ENCODE assay signal across 21 cellular contexts in genomic region chr6:143130928-143131327, GRCh38.
DNase-seq lines count a peak whose midpoint lies in the region; ATAC-seq, FAIRE-seq and TF ChIP-seq lines count a peak whose summit lies in the region.
"Had no signal": no experiment of that assay in that cellular context is flagged by ENCODE, and none has a peak within 500 bp of the region (broad histone marks: within the 10 kb centered on the region; RNA-seq: fewer than 3 reads in every experiment).

No MANE protein-coding gene starts in this region.

- no peak overlapping the region for H3K4me2 ChIP-seq in K562 (ENCODE audit: insufficient read depth, low read length)
- H3K4me2 ChIP-seq: A549; BLaER1 treated with 17β-estradiol and CSF1 and Interleukin-3, amounts not matched to agents 10 nM and 100 nM had no signal

- H3K27me3 Mint-ChIP-seq in activated naive CD8-positive, alpha-beta T cell = no peaks in the 10 kb centered on the region
- H3K27me3 Mint-ChIP-seq in activated naive CD8-positive, alpha-beta T cell treated with anti-CD3 and anti-CD28 coated beads, Interleukin-2, amount 50 U/mL, for 24 hours = no peaks in the 10 kb centered on the region
- H3K27me3 Mint-ChIP-seq: B cell; CD4-positive, alpha-beta T cell had no signal

- H3K9me1 ChIP-seq in K562 (ENCODE audit: control insufficient read depth, insufficient read depth, low read length) = no peaks in the 10 kb centered on the region

- no peaks in the 10 kb centered on the region for H4K20me1 ChIP-seq in K562 (replicated peaks; ENCODE audit: control insufficient read depth, insufficient read depth, low read length)
- H4K20me1 ChIP-seq: BLaER1 treated with 17β-estradiol and CSF1 and Interleukin-3, amounts not matched to agents 10 nM and 100 nM had no signal

- H3K36me3 ChIP-seq in HEK293 (ENCODE audit: control insufficient read depth in 2 of 2, insufficient read depth in 1 of 2, low read length in 2 of 2) = peaks cover 0 to 7% of the 10 kb centered on the region in 2 experiments; a peak in 1 of 3 replicates
- peaks cover 4% of the 10 kb centered on the region; the same call in 2 of the 3 replicates for H3K36me3 ChIP-seq in K562 (ENCODE audit: control insufficient read depth, insufficient read depth, low read length)

- TF ChIP-seq RAD21 in K562 (CRISPR knock-in tag; conservative IDR thresholded peaks at IDR 0.05 in 1 of 2, IDR thresholded peaks at IDR 0.05 in 1 of 2) = no peak

- H3K79me2 ChIP-seq in K562 (ENCODE audit: control insufficient read depth, insufficient read depth, low read length) = no peaks in the 10 kb centered on the region

- no peak overlapping the region for H3K27ac ChIP-seq in HEK293 (ENCODE audit: extremely low read depth, low read depth, low read length)
- H3K27ac ChIP-seq in K562 (ENCODE audit: extremely low read depth, low read depth, low read length) = no peak overlapping the region
- H3K27ac ChIP-seq: 22Rv1; A549; BLaER1 treated with 17β-estradiol and CSF1 and Interleukin-3, amounts not matched to agents 10 nM and 100 nM; C4-2B had no signal

- no peak overlapping the region for H3K4me3 ChIP-seq in HEK293 (ENCODE audit: low read depth, low read length)
- H3K4me3 ChIP-seq in K562 = no peak overlapping the region
- H3K4me3 ChIP-seq: A549; BLaER1 treated with 17β-estradiol and CSF1 and Interleukin-3, amounts not matched to agents 10 nM and 100 nM had no signal

- no peaks in the 10 kb centered on the region for H3K9me3 ChIP-seq in HEK293 (ENCODE audit: control insufficient read depth, insufficient read depth, low read depth, low read length)
- H3K9me3 ChIP-seq in K562 (replicated peaks; ENCODE audit: control insufficient read depth, insufficient read depth, low read depth, low read length) = peaks cover 5% of the 10 kb centered on the region; the same call in 1 of the 2 replicates

- 5% methylated on average over 1 of the region's 1 CpG for WGBS in K562 (ENCODE audit: insufficient coverage, low coverage, missing lambda C conversion rate)

- no peak overlapping the region for H3K4me3 Mint-ChIP-seq in activated naive CD8-positive, alpha-beta T cell
- no peak overlapping the region for H3K4me3 Mint-ChIP-seq in activated naive CD8-positive, alpha-beta T cell treated with anti-CD3 and anti-CD28 coated beads, Interleukin-2, amount 50 U/mL, for 24 hours
- H3K4me3 Mint-ChIP-seq: B cell; CD4-positive, alpha-beta T cell; CD8-positive, alpha-beta T cell had no signal

- H2AFZ ChIP-seq in K562 (ENCODE audit: low read depth, low read length) = no peak overlapping the region

- TF ChIP-seq EP300 in K562 (IDR thresholded peaks at IDR 0.05; ENCODE audit: low read length) = no peak

- no peak for ATAC-seq in activated naive CD8-positive, alpha-beta T cell treated with anti-CD3 and anti-CD28 coated beads, Interleukin-2, amount 50 U/mL, for 24 hours
- no peak for ATAC-seq in K562
- ATAC-seq: A549; CD8-positive, alpha-beta T cell had no signal

- DNase-seq in activated naive CD8-positive, alpha-beta T cell treated with anti-CD3 and anti-CD28 coated beads, Interleukin-2, amount 50 U/mL, for 24 hours = no peak
- DNase-seq in K562 (ENCODE audit: extremely low read depth in 1 of 4, low spot score in 3 of 4) = no peak
- no peak for DNase-seq in nucleus accumbens (lab: John Stamatoyannopoulos, UW)
- DNase-seq: AML-193; Caco-2; Calu3; CD4-positive, alpha-beta T cell; CD8-positive, alpha-beta T cell; DMS79 treated with DMSO at 0.1 percent for 48 hours; GF-D8 had no signal

- in situ Hi-C loops in K562 (cut with MboI) = no loop called here

- H3K9ac ChIP-seq in K562 (ENCODE audit: insufficient read depth in 1 of 2, low read depth in 2 of 2, low read length in 2 of 2) = no peak overlapping the region
- H3K9ac ChIP-seq: BLaER1 treated with 17β-estradiol and CSF1 and Interleukin-3, amounts not matched to agents 10 nM and 100 nM had no signal

- H3K27me3 ChIP-seq in K562 (ENCODE audit: control insufficient read depth in 2 of 2, insufficient read depth in 2 of 2, low read length in 2 of 2) = no peaks in the 10 kb centered on the region
- H3K27me3 ChIP-seq: BLaER1 treated with 17β-estradiol and CSF1 and Interleukin-3, amounts not matched to agents 10 nM and 100 nM had no signal

- no peak for TF ChIP-seq POLR2A in K562 (conservative IDR thresholded peaks at IDR 0.05)

- CTCF ChIA-PET in HEK293 (lab: Yijun Ruan, JAX) (interaction anchor here (0.7 kb wide), 1 partner anchor 9 kb away, joined by 3 read pairs; no protein-coding TSS in a partner anchor), K562 (lab: Yijun Ruan, JAX; ENCODE audit: low intra/inter-chr PET ratio) (no interaction called here)

- intact Hi-C loops in K562 (cut with micrococcal nuclease) = no loop called here

- peaks cover 14% of the 10 kb centered on the region for H3K36me3 Mint-ChIP-seq in activated naive CD8-positive, alpha-beta T cell
- peaks cover 20% of the 10 kb centered on the region for H3K36me3 Mint-ChIP-seq in activated naive CD8-positive, alpha-beta T cell treated with anti-CD3 and anti-CD28 coated beads, Interleukin-2, amount 50 U/mL, for 24 hours (ENCODE audit: low read depth)

- no peak for FAIRE-seq in K562 (lab: Jason Lieb, UNC)
- FAIRE-seq: D721Med, G401.6, GM12891, GM19239 had no signal

- peaks cover 12% of the 10 kb centered on the region for H3K9me3 Mint-ChIP-seq in activated naive CD8-positive, alpha-beta T cell (ENCODE audit: low read depth)
- H3K9me3 Mint-ChIP-seq in activated naive CD8-positive, alpha-beta T cell treated with anti-CD3 and anti-CD28 coated beads, Interleukin-2, amount 50 U/mL, for 24 hours = peaks cover 30% of the 10 kb centered on the region

- H3K4me1 ChIP-seq in HEK293 (ENCODE audit: control insufficient read depth, insufficient read depth, low read length) = no peaks in the 10 kb centered on the region
- no peaks in the 10 kb centered on the region for H3K4me1 ChIP-seq in K562 (replicated peaks in 1 of 2; ENCODE audit: control insufficient read depth in 2 of 2, insufficient read depth in 2 of 2, low read length in 2 of 2)
- H3K4me1 ChIP-seq: A549; BLaER1 treated with 17β-estradiol and CSF1 and Interleukin-3, amounts not matched to agents 10 nM and 100 nM; Caco-2 had no signal

- no peak for TF ChIP-seq CTCF in HEK293 (tag by site-specific recombination; IDR thresholded peaks at IDR 0.05)
- no peak for TF ChIP-seq CTCF in K562 (IDR thresholded peaks at IDR 0.05 in 2 of 3, conservative IDR thresholded peaks at IDR 0.05 in 1 of 3; ENCODE audit: insufficient read depth in 2 of 3, low read depth in 1 of 3, low read length in 3 of 3)

- no TSS peak for BruUV-seq in K562 (replicated peaks; lab: Mats Ljungman, UMichigan)

- POLR2A ChIA-PET in HEK293 (lab: Yijun Ruan, JAX) = no interaction called here
- POLR2A ChIA-PET in K562 (lab: Yijun Ruan, JAX) = interaction anchor here (1.3 kb wide), 1 partner anchor 13 kb away, joined by 4 read pairs; no protein-coding TSS in a partner anchor

- H3K4me1 Mint-ChIP-seq in activated naive CD8-positive, alpha-beta T cell (ENCODE audit: low read depth) = peaks cover 14% of the 10 kb centered on the region
- H3K4me1 Mint-ChIP-seq in activated naive CD8-positive, alpha-beta T cell treated with anti-CD3 and anti-CD28 coated beads, Interleukin-2, amount 50 U/mL, for 24 hours = peaks cover 13% of the 10 kb centered on the region
- H3K4me1 Mint-ChIP-seq: B cell had no signal

- peak overlapping the region; percentile 31 for H3K27ac Mint-ChIP-seq in activated naive CD8-positive, alpha-beta T cell
- H3K27ac Mint-ChIP-seq in activated naive CD8-positive, alpha-beta T cell treated with anti-CD3 and anti-CD28 coated beads, Interleukin-2, amount 50 U/mL, for 24 hours = no peak overlapping the region
- H3K27ac Mint-ChIP-seq: B cell; CD4-positive, alpha-beta T cell; CD8-positive, alpha-beta T cell had no signal

TF ChIP-seq in HEK293, 187 proteins besides CTCF, POLR2A, EP300 and RAD21:
- peak; percentile 84 for TF ChIP-seq SETDB1 (IDR thresholded peaks at IDR 0.05; ENCODE audit: insufficient read length, low read length)
- TF ChIP-seq ZNF664 (tag by site-specific recombination; IDR thresholded peaks at IDR 0.05) = no peak
- no peak for TF ChIP-seq ZNF629 (tag by site-specific recombination; IDR thresholded peaks at IDR 0.05)

TF ChIP-seq in K562, 482 proteins besides CTCF, POLR2A, EP300 and RAD21:
- TF ChIP-seq RBM25 (IDR thresholded peaks at IDR 0.05; ENCODE audit: low read depth, low read length, severe bottlenecking) = peak; percentile 80
- no peak for TF ChIP-seq KDM2B (CRISPR knock-in tag; IDR thresholded peaks at IDR 0.05)
- peak; percentile 88 for TF ChIP-seq ZNF507 (tag; conservative IDR thresholded peaks at IDR 0.05)
- TF ChIP-seq ATF1 (CRISPR knock-in tag; IDR thresholded peaks at IDR 0.05) = no peak
- TF ChIP-seq ATF1 (tag; IDR thresholded peaks at IDR 0.05) = no peak
- no peak for TF ChIP-seq NCOR1 (IDR thresholded peaks at IDR 0.05)
- 0 out of 3 replicates have a peak, but pooled peaks of 1 of the 2 experiments have one; percentile 16 for TF ChIP-seq CBX3 (IDR thresholded peaks at IDR 0.05; ENCODE audit: borderline replicate concordance in 1 of 2, low read length in 2 of 2)
- TF ChIP-seq ZNF143 (CRISPR knock-in tag; IDR thresholded peaks at IDR 0.05) = no peak
- TF ChIP-seq CBX8 (IDR thresholded peaks at IDR 0.05; ENCODE audit: borderline replicate concordance, extremely low read depth, low read depth, low read length, poor library complexity, severe bottlenecking) = no peak
- no peak for TF ChIP-seq FOSL1 (tag; conservative IDR thresholded peaks at IDR 0.05)
TF ChIP-seq in K562: peak in this region for 3.
